Comparison of ENCODE assay signal across 20 cellular contexts in the genomic region with DNA sequence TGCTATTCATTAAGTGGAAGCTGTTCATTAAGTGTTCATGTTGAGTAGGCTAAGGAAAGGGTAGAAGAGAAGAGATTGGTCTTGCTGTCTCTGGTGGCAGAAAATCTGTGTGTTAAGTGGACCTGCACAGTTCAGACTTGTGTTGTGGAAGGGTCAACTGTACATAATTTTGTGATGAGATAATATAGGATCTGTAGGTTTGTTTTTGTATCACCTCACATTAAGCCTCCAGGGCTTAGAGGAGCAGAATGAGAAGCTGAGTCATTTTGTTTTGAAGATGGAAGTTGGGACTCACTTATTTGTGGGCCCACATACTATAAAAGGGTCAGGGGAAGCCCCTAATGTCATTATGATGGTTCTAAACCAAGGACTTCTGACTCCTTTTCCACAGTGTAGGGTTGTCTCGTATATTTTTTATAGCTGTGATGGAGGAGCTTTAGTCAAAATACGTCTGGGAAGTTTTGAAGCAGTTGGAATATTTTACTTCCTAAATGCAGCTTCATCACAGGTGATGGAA. TPM values are rescaled to one million over a fixed set of nuclear protein-coding genes. Genes with fewer than 3 reads are reported as not detected.
DNase-seq lines count a peak whose midpoint lies in the region; ATAC-seq, FAIRE-seq and TF ChIP-seq lines count a peak whose summit lies in the region.
"Had no signal": no experiment of that assay in that cellular context is flagged by ENCODE, and none has a peak within 500 bp of the region (broad histone marks: within the 10 kb centered on the region; RNA-seq: fewer than 3 reads in every experiment).

No MANE protein-coding gene starts in this region.

- peaks cover 31% of the 10 kb centered on the region for H3K4me1 Mint-ChIP-seq in MCF 10A (ENCODE audit: insufficient read depth, unreplicated experiment)
- peaks cover 2 to 22% of the 10 kb centered on the region in 2 donors for H3K4me1 Mint-ChIP-seq in stimulated activated naive B cell treated with anti-CD40 and anti-IgM and Interleukin-4, amounts not matched to agents 10 μg/mL and 1 μg/mL and 100 μg/mL, for 72 hours

- no peak overlapping the region for H3K27ac ChIP-seq in breast epithelium
- H3K27ac ChIP-seq: A549, C4-2B had no signal

- TF ChIP-seq CTCF in MCF 10A (IDR thresholded peaks at IDR 0.05; ENCODE audit: unreplicated experiment): no peak
- TF ChIP-seq CTCF in breast epithelium (IDR thresholded peaks at IDR 0.05): no peak
- TF ChIP-seq CTCF in bronchial epithelial cell (IDR thresholded peaks at IDR 0.05; ENCODE audit: insufficient read depth, low read length, severe bottlenecking): no peak

- DNase-seq in MCF 10A (ENCODE audit: unreplicated experiment): peak; percentile 13
- DNase-seq in breast epithelium (ENCODE audit: low spot score in 2 of 2): no peak
- DNase-seq in RPMI7951 (ENCODE audit: low read depth): peak; percentile 7
- peak; percentile 67 for DNase-seq in bronchial epithelial cell (ENCODE audit: low read depth)
- DNase-seq in stimulated activated naive B cell treated with anti-CD40 and anti-IgM and Interleukin-4, amounts not matched to agents 10 μg/mL and 1 μg/mL and 100 μg/mL, for 72 hours: no peak
- DNase-seq in HTR-8/SVneo (ENCODE audit: insufficient read length, low spot score): no peak
- DNase-seq in NCI-H187 treated with DMSO at 0.1 percent for 48 hours (lab: John Stamatoyannopoulos, UW): no peak
- no peak for DNase-seq in glomerular visceral epithelial cell (ENCODE audit: extremely low spot score)
- DNase-seq: DMS 273 treated with DMSO at 0.1 percent for 48 hours, NCI-H1417 treated with DMSO at 0.1 percent for 48 hours, NCI-H2029, NCI-H510A treated with DMSO at 0.1 percent for 48 hours, NCI-H82, SK-N-SH had no signal

- no peak for FAIRE-seq in bronchial epithelial cell (lab: Jason Lieb, UNC)
- FAIRE-seq in HTR-8/SVneo (lab: Jason Lieb, UNC): no peak
- FAIRE-seq: A549, K562 had no signal

- no peak for TF ChIP-seq POLR2A in breast epithelium (IDR thresholded peaks at IDR 0.05)

- H3K27ac Mint-ChIP-seq in MCF 10A (ENCODE audit: low read depth, unreplicated experiment): no peak overlapping the region
- H3K27ac Mint-ChIP-seq in stimulated activated naive B cell treated with anti-CD40 and anti-IgM and Interleukin-4, amounts not matched to agents 10 μg/mL and 1 μg/mL and 100 μg/mL, for 72 hours: no peak overlapping the region

- intact Hi-C loops in MCF 10A (cut with micrococcal nuclease): no loop called here
- intact Hi-C loops in breast epithelium (cut with DNase I; ENCODE audit: low total_unique reads): no loop called here

- H3K4me3 Mint-ChIP-seq in MCF 10A (ENCODE audit: unreplicated experiment): no peak overlapping the region
- no peak overlapping the region for H3K4me3 Mint-ChIP-seq in stimulated activated naive B cell treated with anti-CD40 and anti-IgM and Interleukin-4, amounts not matched to agents 10 μg/mL and 1 μg/mL and 100 μg/mL, for 72 hours

- ATAC-seq in stimulated activated naive B cell treated with anti-CD40 and anti-IgM and Interleukin-4, amounts not matched to agents 10 μg/mL and 1 μg/mL and 100 μg/mL, for 72 hours (replicated peaks): no peak
- ATAC-seq: A549, K562, Panc1, Right ventricle myocardium inferior had no signal

- H3K4me3 ChIP-seq in breast epithelium: no peak overlapping the region
- H3K4me3 ChIP-seq in bronchial epithelial cell (ENCODE audit: low read depth, low read length): no peak overlapping the region
- H3K4me3 ChIP-seq: A549, HAP-1, K562 had no signal

- no TSS peak for BruUV-seq in MCF 10A (replicated peaks; lab: Mats Ljungman, UMichigan)

- CTCF ChIA-PET in MCF 10A (lab: Yijun Ruan, JAX): interaction anchor here (0.6 to 2.0 kb wide), 4 partner anchors 39 to 269 kb away, joined by 3 to 7 read pairs (median 4); a partner anchor contains a TSS

- H3K36me3 Mint-ChIP-seq in MCF 10A (ENCODE audit: insufficient read depth, unreplicated experiment): peaks cover 17% of the 10 kb centered on the region
- H3K36me3 Mint-ChIP-seq in stimulated activated naive B cell treated with anti-CD40 and anti-IgM and Interleukin-4, amounts not matched to agents 10 μg/mL and 1 μg/mL and 100 μg/mL, for 72 hours: peaks cover 15 to 25% of the 10 kb centered on the region in 2 donors

- H3K4me1 ChIP-seq in breast epithelium: no peaks in the 10 kb centered on the region

- H3K36me3 ChIP-seq in breast epithelium (no peaks in the 10 kb centered on the region), bronchial epithelial cell (ENCODE audit: control insufficient read depth, insufficient read depth, low read length) (peaks cover 1% of the 10 kb centered on the region)

- POLR2A ChIA-PET in MCF 10A (lab: Yijun Ruan, JAX): interaction anchor here (0.9 to 1.2 kb wide), 4 partner anchors 9 to 208 kb away, joined by 3 to 4 read pairs (median 4); a partner anchor contains a TSS

- H3K9me3 ChIP-seq in breast epithelium: no peaks in the 10 kb centered on the region
- H3K9me3 ChIP-seq: A549, HAP-1, SK-N-SH had no signal

- no peaks in the 10 kb centered on the region for H3K9me3 Mint-ChIP-seq in MCF 10A (ENCODE audit: unreplicated experiment)
- H3K9me3 Mint-ChIP-seq in stimulated activated naive B cell treated with anti-CD40 and anti-IgM and Interleukin-4, amounts not matched to agents 10 μg/mL and 1 μg/mL and 100 μg/mL, for 72 hours: no peaks in the 10 kb centered on the region

- H3K27me3 ChIP-seq in breast epithelium (no peaks in the 10 kb centered on the region), bronchial epithelial cell (ENCODE audit: control insufficient read depth, insufficient read depth, low read length) (no peaks in the 10 kb centered on the region)

- no peaks in the 10 kb centered on the region for H3K27me3 Mint-ChIP-seq in MCF 10A (ENCODE audit: insufficient read depth, unreplicated experiment)
- no peaks in the 10 kb centered on the region for H3K27me3 Mint-ChIP-seq in stimulated activated naive B cell treated with anti-CD40 and anti-IgM and Interleukin-4, amounts not matched to agents 10 μg/mL and 1 μg/mL and 100 μg/mL, for 72 hours

RNA-seq across cellular contexts. Expression of a gene that starts 18.2 kb away (rescaled TPM):
- total RNA-seq in MCF 10A (2022) (38.3 and 50.9 TPM in 2 replicates), breast epithelium (10 to 100 TPM; 18.1 to 29.1 (median 21.0) TPM), bronchial epithelial cell (22.3 and 22.6 TPM in 2 replicates)
- total RNA-seq in RPMI7951 (2014; rRNA removed; shearing (Covaris generic)): 27.3 and 30.3 TPM in 2 replicates

RNA-seq across cellular contexts. Expression of a gene that starts 18.3 kb away (rescaled TPM):
- total RNA-seq in MCF 10A (2022) (83.0 and 85.1 TPM in 2 replicates), breast epithelium (10 to 100 TPM; 85.2 to 97.0 (median 90.6) TPM), bronchial epithelial cell (38.9 and 46.9 TPM in 2 replicates)
- 75.7 and 84.3 TPM in 2 replicates for total RNA-seq in RPMI7951 (2014; rRNA removed; shearing (Covaris generic))

RNA-seq across cellular contexts. Expression of a gene that starts 39.9 kb away (rescaled TPM):
- total RNA-seq in MCF 10A (2022) (3.7 and 5.1 TPM in 2 replicates), breast epithelium (10 to 100 TPM in 1 of 3 donors, 1 to 10 TPM in 2; 5.3 to 11.6 (median 9.2) TPM), bronchial epithelial cell (2.8 and 6.6 TPM in 2 replicates)
- total RNA-seq in RPMI7951 (2014; rRNA removed; shearing (Covaris generic)): 19.7 and 27.6 TPM in 2 replicates

Comparison
In these comparisons a context has a peak if more than half of its experiments do, and no peak if none do; other contexts are left out.
1. DNase-seq: peak in MCF 10A (single experiment), RPMI7951 (single experiment) and bronchial epithelial cell (single experiment); none in breast epithelium (0 of 2), stimulated activated naive B cell treated with anti-CD40 and anti-IgM and Interleukin-4, amounts not matched to agents 10 μg/mL and 1 μg/mL and 100 μg/mL, for 72 hours (single experiment), HTR-8/SVneo (single experiment), NCI-H187 treated with DMSO at 0.1 percent for 48 hours (single experiment) and glomerular visceral epithelial cell (single experiment).